In the genomic region with DNA sequence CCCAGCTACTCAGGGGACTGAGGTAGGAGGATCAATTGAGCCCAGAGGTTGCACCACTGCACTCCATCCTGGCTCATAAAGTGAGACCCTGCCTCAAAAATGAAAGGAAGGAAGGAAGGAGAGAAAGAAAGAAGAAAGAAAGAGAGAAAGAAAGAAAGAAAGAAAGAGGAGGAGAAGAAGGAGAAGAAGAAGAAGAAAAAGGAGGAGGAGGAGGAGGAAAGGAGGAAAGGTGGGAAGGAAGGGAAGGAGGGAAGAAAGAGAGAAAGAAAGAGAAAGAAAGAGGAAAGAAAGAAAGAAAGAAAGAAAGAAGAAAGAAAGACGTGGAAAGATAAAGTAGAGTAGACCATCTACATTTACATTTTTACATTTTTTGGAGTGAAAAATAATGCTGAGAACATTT, we compare ENCODE assay signal across 39 cellular contexts. TPM values are rescaled to one million over a fixed set of nuclear protein-coding genes. Genes with fewer than 3 reads are reported as not detected.
"Had no signal": no experiment of that assay in that cellular context is flagged by ENCODE, and none has a peak within 500 bp of the region (broad histone marks: within the 10 kb centered on the region; RNA-seq: fewer than 3 reads in every experiment).

No MANE protein-coding gene starts in this region.

- ATAC-seq: activated naive CD4-positive, alpha-beta T cell treated with anti-CD3 and anti-CD28 coated beads, Interleukin-2, amount 50 U/mL, for 72 hours; activated T-cell treated with anti-CD3 and anti-CD28 coated beads, Interleukin-2, amount 50 U/mL, for 4 hours; activated T-cell treated with anti-CD3 and anti-CD28 coated beads, Interleukin-2, amount 50 U/mL, for 72 hours; activated T-helper 17 cell treated with anti-CD3 and anti-CD28 coated beads, Interleukin-2, amount 50 U/mL, for 72 hours; body of pancreas had no signal

- H3K27me3 ChIP-seq: adrenal gland, ascending aorta, body of pancreas, brain microvascular endothelial cell, breast epithelium, cardiac muscle cell had no signal

- H3K36me3 Mint-ChIP-seq: activated naive CD4-positive, alpha-beta T cell treated with anti-CD3 and anti-CD28 coated beads, Interleukin-2, amount 10 ng/mL, durations not matched to agents 7 days and 5 days; activated naive CD4-positive, alpha-beta T cell treated with anti-CD3 and anti-CD28 coated beads, Interleukin-2, amount 50 U/mL, for 24 hours; activated naive CD4-positive, alpha-beta T cell treated with anti-CD3 and anti-CD28 coated beads, Interleukin-2, amount 50 U/mL, for 72 hours; activated naive CD8-positive, alpha-beta T cell; activated naive CD8-positive, alpha-beta T cell treated with anti-CD3 and anti-CD28 coated beads, Interleukin-2, amount 10 ng/mL, durations not matched to agents 7 days and 5 days; brain had no signal

- DNase-seq: activated effector memory CD4-positive, alpha-beta T cell treated with anti-CD3 and anti-CD28 coated beads, Interleukin-2, amount 50 U/mL, for 16 hours; activated effector memory CD4-positive, alpha-beta T cell treated with Interleukin-2 at 50 U/mL for 16 hours; activated gamma-delta T cell; activated gamma-delta T cell treated with Interleukin-2 at 50 U/mL for 16 hours; activated naive CD4-positive, alpha-beta T cell; activated naive CD4-positive, alpha-beta T cell treated with anti-CD3 and anti-CD28 coated beads for 36 hours; activated naive CD4-positive, alpha-beta T cell treated with anti-CD3 and anti-CD28 coated beads, Interleukin-2, amount 10 ng/mL, durations not matched to agents 7 days and 5 days; activated naive CD4-positive, alpha-beta T cell treated with anti-CD3 and anti-CD28 coated beads, Interleukin-2, amount 50 U/mL, for 16 hours; activated naive CD4-positive, alpha-beta T cell treated with Interleukin-2 at 50 U/mL for 16 hours; activated naive CD8-positive, alpha-beta T cell treated with anti-CD3 and anti-CD28 coated beads, Interleukin-2, amount 10 ng/mL, durations not matched to agents 7 days and 5 days; activated T-cell treated with anti-CD3 and anti-CD28 coated beads, Interleukin-2, amount 50 U/mL, for 1 hour; activated T-cell treated with anti-CD3 and anti-CD28 coated beads, Interleukin-2, amount 50 U/mL, for 24 hours; activated T-cell treated with anti-CD3 and anti-CD28 coated beads, Interleukin-2, amount 50 U/mL, for 4 hours; activated T-cell treated with anti-CD3 and anti-CD28 coated beads, Interleukin-2, amount 50 U/mL, for 48 hours; activated T-cell treated with anti-CD3 and anti-CD28 coated beads, Interleukin-2, amount 50 U/mL, for 72 hours; adrenal gland; amniotic stem cell; amygdala; anterior cingulate cortex; aorta; body of pancreas; brain microvascular endothelial cell; caudate nucleus; central memory CD4-positive, alpha-beta T cell; cerebellar nuclear complex had no signal

- H3K27ac Mint-ChIP-seq: activated naive CD4-positive, alpha-beta T cell treated with anti-CD3 and anti-CD28 coated beads for 36 hours; activated naive CD4-positive, alpha-beta T cell treated with anti-CD3 and anti-CD28 coated beads, Interleukin-2, amount 10 ng/mL, durations not matched to agents 7 days and 5 days; activated naive CD4-positive, alpha-beta T cell treated with anti-CD3 and anti-CD28 coated beads, Interleukin-2, amount 50 U/mL, for 24 hours; activated naive CD4-positive, alpha-beta T cell treated with anti-CD3 and anti-CD28 coated beads, Interleukin-2, amount 50 U/mL, for 72 hours; activated naive CD8-positive, alpha-beta T cell; activated naive CD8-positive, alpha-beta T cell treated with anti-CD3 and anti-CD28 coated beads, Interleukin-2, amount 10 ng/mL, durations not matched to agents 7 days and 5 days; activated T-cell treated with anti-CD3 and anti-CD28 coated beads, Interleukin-2, amount 50 U/mL, for 24 hours; activated T-cell treated with anti-CD3 and anti-CD28 coated beads, Interleukin-2, amount 50 U/mL, for 72 hours; activated T-helper 1 cell treated with anti-CD3 and anti-CD28 coated beads, Interleukin-12 subunit alpha, Interleukin-12 subunit beta, Interleukin-2, Interleukin-4 antibody, amounts not matched to agents 30 ng/mL and 10 ng/mL and 1 ng/mL, durations not matched to agents 14 hours and 24 hours and 36 hours; activated T-helper 17 cell treated with anti-CD3 and anti-CD28 coated beads, Interleukin-2, amount 50 U/mL, for 72 hours; activated T-helper 2 cell treated with anti-CD3 and anti-CD28 coated beads, Interferon-gamma antibody, Interleukin-2, Interleukin-4, amounts not matched to agents 10 μg/mL and 5 μg/mL and 100 μg/mL, durations not matched to agents 14 hours and 24 hours and 36 hours; brain had no signal

- H3K4me1 Mint-ChIP-seq: activated naive CD4-positive, alpha-beta T cell treated with anti-CD3 and anti-CD28 coated beads, Interleukin-2, amount 10 ng/mL, durations not matched to agents 7 days and 5 days; activated naive CD4-positive, alpha-beta T cell treated with anti-CD3 and anti-CD28 coated beads, Interleukin-2, amount 50 U/mL, for 24 hours; activated naive CD8-positive, alpha-beta T cell treated with anti-CD3 and anti-CD28 coated beads, Interleukin-2, amount 10 ng/mL, durations not matched to agents 7 days and 5 days; activated T-helper 17 cell treated with anti-CD3 and anti-CD28 coated beads, Interleukin-2, amount 50 U/mL, for 72 hours; central memory CD8-positive, alpha-beta T cell had no signal

- H3K27ac ChIP-seq: adrenal gland, ascending aorta, body of pancreas, brain microvascular endothelial cell, breast epithelium, cardiac muscle cell had no signal

- H3K36me3 ChIP-seq: adrenal gland, ascending aorta, brain microvascular endothelial cell, breast epithelium, cardiac muscle cell had no signal

- H3K27me3 Mint-ChIP-seq: activated naive CD4-positive, alpha-beta T cell treated with anti-CD3 and anti-CD28 coated beads, Interleukin-2, amount 50 U/mL, for 24 hours; activated naive CD8-positive, alpha-beta T cell; activated T-cell treated with anti-CD3 and anti-CD28 coated beads, Interleukin-2, amount 50 U/mL, for 24 hours; central memory CD8-positive, alpha-beta T cell had no signal

- H3K4me3 Mint-ChIP-seq: activated naive CD4-positive, alpha-beta T cell treated with anti-CD3 and anti-CD28 coated beads for 36 hours; activated naive CD4-positive, alpha-beta T cell treated with anti-CD3 and anti-CD28 coated beads, Interleukin-2, amount 10 ng/mL, durations not matched to agents 7 days and 5 days; activated naive CD4-positive, alpha-beta T cell treated with anti-CD3 and anti-CD28 coated beads, Interleukin-2, amount 50 U/mL, for 24 hours; activated naive CD8-positive, alpha-beta T cell; activated naive CD8-positive, alpha-beta T cell treated with anti-CD3 and anti-CD28 coated beads, Interleukin-2, amount 10 ng/mL, durations not matched to agents 7 days and 5 days; activated T-cell treated with anti-CD3 and anti-CD28 coated beads, Interleukin-2, amount 50 U/mL, for 24 hours; activated T-cell treated with anti-CD3 and anti-CD28 coated beads, Interleukin-2, amount 50 U/mL, for 4 hours; activated T-cell treated with anti-CD3 and anti-CD28 coated beads, Interleukin-2, amount 50 U/mL, for 72 hours; activated T-helper 1 cell treated with anti-CD3 and anti-CD28 coated beads, Interleukin-12 subunit alpha, Interleukin-12 subunit beta, Interleukin-2, Interleukin-4 antibody, amounts not matched to agents 30 ng/mL and 10 ng/mL and 1 ng/mL, durations not matched to agents 14 hours and 24 hours and 36 hours; activated T-helper 17 cell treated with anti-CD3 and anti-CD28 coated beads, Interleukin-2, amount 50 U/mL, for 72 hours; brain; central memory CD8-positive, alpha-beta T cell had no signal

- H3K9me3 Mint-ChIP-seq: activated naive CD4-positive, alpha-beta T cell treated with anti-CD3 and anti-CD28 coated beads for 36 hours; activated naive CD4-positive, alpha-beta T cell treated with anti-CD3 and anti-CD28 coated beads, Interleukin-2, amount 10 ng/mL, durations not matched to agents 7 days and 5 days; activated naive CD4-positive, alpha-beta T cell treated with anti-CD3 and anti-CD28 coated beads, Interleukin-2, amount 50 U/mL, for 24 hours; activated naive CD4-positive, alpha-beta T cell treated with anti-CD3 and anti-CD28 coated beads, Interleukin-2, amount 50 U/mL, for 72 hours; activated naive CD8-positive, alpha-beta T cell treated with anti-CD3 and anti-CD28 coated beads, Interleukin-2, amount 10 ng/mL, durations not matched to agents 7 days and 5 days; activated T-cell treated with anti-CD3 and anti-CD28 coated beads, Interleukin-2, amount 50 U/mL, for 24 hours; activated T-cell treated with anti-CD3 and anti-CD28 coated beads, Interleukin-2, amount 50 U/mL, for 4 hours; activated T-cell treated with anti-CD3 and anti-CD28 coated beads, Interleukin-2, amount 50 U/mL, for 72 hours; activated T-helper 1 cell treated with anti-CD3 and anti-CD28 coated beads, Interleukin-12 subunit alpha, Interleukin-12 subunit beta, Interleukin-2, Interleukin-4 antibody, amounts not matched to agents 30 ng/mL and 10 ng/mL and 1 ng/mL, durations not matched to agents 14 hours and 24 hours and 36 hours; activated T-helper 17 cell treated with anti-CD3 and anti-CD28 coated beads, Interleukin-2, amount 50 U/mL, for 72 hours; activated T-helper 2 cell treated with anti-CD3 and anti-CD28 coated beads, Interferon-gamma antibody, Interleukin-2, Interleukin-4, amounts not matched to agents 10 μg/mL and 5 μg/mL and 100 μg/mL, durations not matched to agents 14 hours and 24 hours and 36 hours; central memory CD8-positive, alpha-beta T cell had no signal

- H3K9me3 ChIP-seq: adrenal gland, ascending aorta, body of pancreas, breast epithelium had no signal

- H3K4me1 ChIP-seq: adrenal gland, ascending aorta, breast epithelium had no signal

- H3K4me3 ChIP-seq: adrenal gland, ascending aorta, body of pancreas, breast epithelium, cardiac muscle cell had no signal

- FAIRE-seq: bronchial epithelial cell had no signal

RNA-seq across cellular contexts. Expression of gene FAM124B, which starts 39.8 kb away (rescaled TPM):
- total RNA-seq: astrocyte, bronchial epithelial cell, chondrocyte had no signal
- polyA plus RNA-seq: aorta had no signal
